Comparison of ENCODE assay signal across 3 cellular contexts in genomic region chr5:136101884-136102283, GRCh38.
TF ChIP-seq lines count a peak whose summit lies in the region.

No MANE protein-coding gene starts in this region.

TF ChIP-seq in HepG2, 621 proteins besides CTCF, POLR2A, EP300 and RAD21:
- TF ChIP-seq ZNF10 (CRISPR knock-in tag; IDR thresholded peaks at IDR 0.05; ENCODE audit: borderline replicate concordance, low read depth) (no peak), ZNF629 (CRISPR knock-in tag; conservative IDR thresholded peaks at IDR 0.05) (peak; percentile 62)
- TF ChIP-seq, protein P1, sequence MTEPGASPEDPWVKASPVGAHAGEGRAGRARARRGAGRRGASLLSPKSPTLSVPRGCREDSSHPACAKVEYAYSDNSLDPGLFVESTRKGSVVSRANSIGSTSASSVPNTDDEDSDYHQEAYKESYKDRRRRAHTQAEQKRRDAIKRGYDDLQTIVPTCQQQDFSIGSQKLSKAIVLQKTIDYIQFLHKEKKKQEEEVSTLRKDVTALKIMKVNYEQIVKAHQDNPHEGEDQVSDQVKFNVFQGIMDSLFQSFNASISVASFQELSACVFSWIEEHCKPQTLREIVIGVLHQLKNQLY (CRISPR knock-in tag; IDR thresholded peaks at IDR 0.05) = no peak
- TF ChIP-seq, protein P2, sequence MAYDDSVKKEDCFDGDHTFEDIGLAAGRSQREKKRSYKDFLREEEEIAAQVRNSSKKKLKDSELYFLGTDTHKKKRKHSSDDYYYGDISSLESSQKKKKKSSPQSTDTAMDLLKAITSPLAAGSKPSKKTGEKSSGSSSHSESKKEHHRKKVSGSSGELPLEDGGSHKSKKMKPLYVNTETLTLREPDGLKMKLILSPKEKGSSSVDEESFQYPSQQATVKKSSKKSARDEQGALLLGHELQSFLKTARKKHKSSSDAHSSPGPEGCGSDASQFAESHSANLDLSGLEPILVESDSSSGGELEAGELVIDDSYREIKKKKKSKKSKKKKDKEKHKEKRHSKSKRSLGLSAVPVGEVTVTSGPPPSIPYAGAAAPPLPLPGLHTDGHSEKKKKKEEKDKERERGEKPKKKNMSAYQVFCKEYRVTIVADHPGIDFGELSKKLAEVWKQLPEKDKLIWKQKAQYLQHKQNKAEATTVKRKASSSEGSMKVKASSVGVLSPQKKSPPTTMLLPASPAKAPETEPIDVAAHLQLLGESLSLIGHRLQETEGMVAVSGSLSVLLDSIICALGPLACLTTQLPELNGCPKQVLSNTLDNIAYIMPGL (CRISPR knock-in tag; IDR thresholded peaks at IDR 0.05; ENCODE audit: borderline replicate concordance in 1 of 2, low read depth in 1 of 2) = no peak

TF ChIP-seq in GM12878, 131 proteins besides CTCF, POLR2A, EP300 and RAD21:
- TF ChIP-seq CREM (IDR thresholded peaks at IDR 0.05; ENCODE audit: low read depth) (no peak), FOS (IDR thresholded peaks at IDR 0.05; ENCODE audit: borderline replicate concordance, extremely low read depth, insufficient read length) (no peak), ZNF217 (IDR thresholded peaks at IDR 0.05) (peak; percentile 35; the same call in 1 of the 2 replicates), CBX3 (IDR thresholded peaks at IDR 0.05; ENCODE audit: borderline replicate concordance, low read depth) (no peak)

TF ChIP-seq in K562, 482 proteins besides CTCF, POLR2A, EP300 and RAD21:
- TF ChIP-seq BCOR (IDR thresholded peaks at IDR 0.05) (peak; percentile 59; the same call in 1 of the 2 replicates), MYBL2 (IDR thresholded peaks at IDR 0.05; ENCODE audit: low read depth) (no peak), MYBL2 (CRISPR knock-in tag; IDR thresholded peaks at IDR 0.05; ENCODE audit: borderline replicate concordance) (no peak), CHD4 (IDR thresholded peaks at IDR 0.05; ENCODE audit: insufficient read depth, insufficient replicate concordance, low read depth, low read length, poor library complexity, severe bottlenecking) (peak; percentile 60), ADNP (tag; IDR thresholded peaks at IDR 0.05) (peak; percentile 46; the same call in 1 of the 2 replicates), RBM25 (IDR thresholded peaks at IDR 0.05; ENCODE audit: low read depth, low read length, severe bottlenecking) (peak; percentile 77), CSDE1 (IDR thresholded peaks at IDR 0.05) (no peak)
